Comparison of ENCODE assay signal across 8 cellular contexts in the genomic region with DNA sequence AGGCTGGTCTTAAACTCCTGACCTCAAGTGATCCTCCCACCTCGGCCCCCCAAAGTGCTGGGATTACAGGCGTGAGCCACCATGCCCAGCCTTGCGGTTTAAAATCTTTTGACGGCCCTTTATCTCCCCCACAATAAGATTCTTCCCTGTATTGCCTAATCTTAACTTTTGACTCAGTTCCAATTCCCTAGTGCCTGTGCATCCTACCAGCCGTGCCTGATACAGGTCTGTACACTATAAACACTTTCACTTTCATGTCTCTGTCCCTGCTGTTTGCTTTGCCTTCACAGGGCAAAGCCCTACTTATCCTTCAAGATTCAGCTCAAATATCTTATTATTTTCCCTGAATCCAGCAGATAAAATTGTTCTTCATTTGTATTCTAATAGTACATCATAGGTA.
DNase-seq lines count a peak whose midpoint lies in the region; ATAC-seq and TF ChIP-seq lines count a peak whose summit lies in the region.

No MANE protein-coding gene starts in this region.

- H3K4me3 Mint-ChIP-seq in progenitor cell of endocrine pancreas (ENCODE audit: low read depth): no peak overlapping the region

- H3K9me3 Mint-ChIP-seq in progenitor cell of endocrine pancreas (ENCODE audit: low read depth): peaks cover 37% of the 10 kb centered on the region

- H3K27me3 Mint-ChIP-seq in progenitor cell of endocrine pancreas: no peaks in the 10 kb centered on the region

- H3K36me3 ChIP-seq in muscle layer of duodenum (ENCODE audit: control insufficient read depth in 1 of 2, insufficient read depth in 2 of 2, low read length in 2 of 2): no peaks in the 10 kb centered on the region

- no peak for TF ChIP-seq CTCF in astrocyte of the spinal cord (IDR thresholded peaks at IDR 0.05; ENCODE audit: low read depth, low read length)
- no peak for TF ChIP-seq CTCF in progenitor cell of endocrine pancreas (IDR thresholded peaks at IDR 0.05; ENCODE audit: unreplicated experiment)

- in situ Hi-C loops in astrocyte of the spinal cord (cut with HindIII; ENCODE audit: low sequenced_read_pairs): no loop called here

- no peaks in the 10 kb centered on the region for H3K4me1 Mint-ChIP-seq in progenitor cell of endocrine pancreas (ENCODE audit: low read depth)

- peak overlapping the region; percentile 1 for H3K27ac ChIP-seq in muscle layer of duodenum (ENCODE audit: low read length)

- H3K9me3 ChIP-seq in muscle layer of duodenum (ENCODE audit: control insufficient read depth in 1 of 2, low read length in 2 of 2): no peaks in the 10 kb centered on the region

- no peaks in the 10 kb centered on the region for H3K4me1 ChIP-seq in muscle layer of duodenum (ENCODE audit: control insufficient read depth in 1 of 2, insufficient read depth in 2 of 2, low read length in 2 of 2)

- H3K4me3 ChIP-seq in astrocyte of the spinal cord (ENCODE audit: low read depth, low read length) (no peak overlapping the region), muscle layer of duodenum (ENCODE audit: low read depth in 1 of 2, low read length in 2 of 2) (no peak overlapping the region)

- no peak overlapping the region for H3K27ac Mint-ChIP-seq in progenitor cell of endocrine pancreas

- H3K27me3 ChIP-seq in muscle layer of duodenum (ENCODE audit: low read depth, low read length): no peaks in the 10 kb centered on the region

- peaks cover 17% of the 10 kb centered on the region for H3K36me3 Mint-ChIP-seq in progenitor cell of endocrine pancreas (ENCODE audit: insufficient read depth)

- DNase-seq in astrocyte of the spinal cord (ENCODE audit: low read depth, low spot score): peak; percentile 42
- no peak for DNase-seq in stimulated activated CD4-positive, alpha-beta T cell treated with anti-CD3 and anti-CD28 coated beads, Interleukin-4, amount 100 ng/mL, for 1 hour
- DNase-seq in GDM1 (lab: John Stamatoyannopoulos, UW): no peak
- DNase-seq in progenitor cell of endocrine pancreas (ENCODE audit: low spot score, unreplicated experiment): no peak
- DNase-seq in SIG-M5 treated with dmso at 0.1 percent for 504 hours (lab: John Stamatoyannopoulos, UW; ENCODE audit: unreplicated experiment): no peak

- ATAC-seq in GM18861 (IDR thresholded peaks at IDR 0.05; ENCODE audit: unreplicated experiment): peak; percentile 44
- ATAC-seq in HG02885 (IDR thresholded peaks at IDR 0.05; ENCODE audit: poor library complexity, unreplicated experiment): peak; percentile 63
